In the genomic region with DNA sequence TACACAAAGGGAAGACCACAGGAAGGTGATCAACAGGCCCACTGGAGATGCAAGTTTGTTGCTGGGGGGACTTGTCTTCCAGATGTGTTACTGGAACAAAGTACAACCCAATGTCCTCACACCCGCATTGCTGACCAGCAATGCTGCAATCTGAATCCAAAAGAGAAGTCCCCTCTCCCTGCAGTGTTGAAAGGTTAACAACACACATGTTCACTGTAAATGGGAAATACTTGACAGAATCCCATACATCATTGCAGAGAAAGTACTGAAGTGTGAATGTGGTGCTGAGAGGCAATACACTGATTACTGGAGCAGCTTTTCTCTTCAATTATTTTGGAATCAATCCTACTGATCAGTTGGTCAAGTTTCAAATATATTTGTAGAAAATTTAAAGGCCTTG, we compare ENCODE assay signal across 7 cellular contexts.
"Had no signal": no experiment of that assay in that cellular context is flagged by ENCODE, and none has a peak within 500 bp of the region (broad histone marks: within the 10 kb centered on the region; RNA-seq: fewer than 3 reads in every experiment).

No MANE protein-coding gene starts in this region.

- ATAC-seq: GM12878 had no signal

- FAIRE-seq: GM12878, GM12891, GM12892, GM18507, GM19239 had no signal

- DNase-seq: GDM1, GF-D8 had no signal

- H3K4me3 ChIP-seq: GM12878 had no signal
